ENCODE assay signal across 23 cellular contexts in the genomic region with DNA sequence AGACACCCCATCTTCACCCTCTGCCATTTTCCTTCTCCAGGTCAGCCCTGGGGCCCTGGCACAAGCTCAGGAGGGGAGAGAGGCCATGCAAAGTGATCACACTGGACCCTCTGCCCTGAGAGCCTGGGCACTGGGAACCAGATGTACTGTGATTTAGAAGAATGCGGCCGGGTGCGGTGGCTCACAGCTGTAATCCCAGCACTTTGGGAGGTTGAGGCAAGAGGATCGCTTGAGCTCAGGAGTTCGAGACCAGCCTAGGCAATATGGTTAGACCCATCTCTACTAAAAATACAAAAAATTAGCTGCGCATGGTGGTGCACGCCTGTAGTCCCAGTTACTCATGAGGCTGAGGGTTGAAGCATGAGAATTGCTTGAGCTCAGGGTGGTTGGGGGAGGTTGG. TPM values are rescaled to one million over a fixed set of nuclear protein-coding genes. Genes with fewer than 3 reads are reported as not detected.
"Had no signal": no experiment of that assay in that cellular context is flagged by ENCODE, and none has a peak within 500 bp of the region (broad histone marks: within the 10 kb centered on the region; RNA-seq: fewer than 3 reads in every experiment).

No MANE protein-coding gene starts in this region.

RNA-seq across cellular contexts. Expression of gene SPDYE2B, which starts 2.3 kb away (rescaled TPM):
- total RNA-seq: dermis blood vessel endothelial cell; endothelial cell of umbilical vein; epithelial cell of proximal tubule; esophagus muscularis mucosa; fibroblast of lung; foreskin keratinocyte; gastroesophageal sphincter; heart right ventricle; kidney epithelial cell; left cardiac atrium; liver; lung microvascular endothelial cell; mesothelial cell of epicardium; mucosa of descending colon; natural killer cell treated with Interleukin-12 subunit alpha and Interleukin-12 subunit beta and Interleukin-15 and Interleukin-18, amount 100 ng/mL, for 72 hours; neural crest cell; osteoblast; progenitor cell of endocrine pancreas; stomach; subcutaneous adipose tissue; temporal lobe; thyroid gland; uterus had no signal
- polyA plus RNA-seq: endothelial cell of umbilical vein, fibroblast of lung, foreskin keratinocyte, heart right ventricle, stomach had no signal
